In the genomic region with DNA sequence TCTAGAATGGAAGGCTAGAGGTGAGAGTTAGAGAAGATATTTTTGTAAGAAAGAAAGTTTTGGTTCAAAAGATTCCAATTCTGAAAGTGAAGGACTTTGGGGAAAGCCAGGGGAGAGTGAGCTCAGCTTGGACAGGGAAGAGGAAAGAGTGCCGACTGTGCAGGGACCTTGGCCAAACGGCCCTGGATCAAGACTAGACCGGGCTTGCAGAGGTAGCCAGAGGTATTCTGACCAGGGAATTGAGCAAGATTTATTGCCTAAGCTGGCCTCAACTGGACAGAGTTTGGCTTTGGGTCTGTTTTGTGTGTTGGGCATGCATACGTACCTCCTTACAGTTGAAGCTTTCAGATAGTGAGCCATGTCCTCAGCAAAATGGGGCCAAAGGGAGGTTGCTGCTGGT, we compare ENCODE assay signal across 21 cellular contexts. TPM values are rescaled to one million over a fixed set of nuclear protein-coding genes. Genes with fewer than 3 reads are reported as not detected.
"Had no signal": no experiment of that assay in that cellular context is flagged by ENCODE, and none has a peak within 500 bp of the region (broad histone marks: within the 10 kb centered on the region; RNA-seq: fewer than 3 reads in every experiment).

No MANE protein-coding gene starts in this region.

- H3K36me3 Mint-ChIP-seq: naive B cell had no signal

- H3K4me1 ChIP-seq: esophagus squamous epithelium, foreskin keratinocyte, parathyroid adenoma, prostate gland, sigmoid colon, stomach had no signal

- H3K4me3 ChIP-seq: esophagus squamous epithelium, hepatocyte, lung, prostate gland, sigmoid colon, skin epidermis, stomach had no signal

- H3K4me3 Mint-ChIP-seq: naive B cell, nephron progenitor cell had no signal

- H3K36me3 ChIP-seq: esophagus squamous epithelium, prostate gland, sigmoid colon, stomach had no signal

- H3K27ac ChIP-seq: esophagus squamous epithelium, foreskin keratinocyte, hepatocyte, parathyroid adenoma, prostate gland, sigmoid colon, skin epidermis, stomach had no signal

- H3K9me3 ChIP-seq: esophagus squamous epithelium, prostate gland, sigmoid colon, stomach had no signal

- H3K27ac Mint-ChIP-seq: naive B cell, nephron progenitor cell had no signal

- DNase-seq: esophagus squamous epithelium; foreskin keratinocyte; head of caudate nucleus; kidney; left cardiac atrium; left ventricle myocardium superior; mesendoderm; naive B cell; nephron progenitor cell; retina; sigmoid colon; stimulated activated naive CD4-positive, alpha-beta T cell; stomach; trophoblast cell had no signal

- ATAC-seq: foreskin keratinocyte, left ventricle myocardium superior had no signal

- H3K4me1 Mint-ChIP-seq: naive B cell had no signal

RNA-seq across cellular contexts. Expression of gene PLAC1, which starts 11.6 kb away (rescaled TPM):
- total RNA-seq: epithelial cell of proximal tubule, kidney, left cardiac atrium, left ventricle myocardium superior, omental fat pad, stomach had no signal
